1 cellular context compared by ENCODE assay signal in the genomic region with DNA sequence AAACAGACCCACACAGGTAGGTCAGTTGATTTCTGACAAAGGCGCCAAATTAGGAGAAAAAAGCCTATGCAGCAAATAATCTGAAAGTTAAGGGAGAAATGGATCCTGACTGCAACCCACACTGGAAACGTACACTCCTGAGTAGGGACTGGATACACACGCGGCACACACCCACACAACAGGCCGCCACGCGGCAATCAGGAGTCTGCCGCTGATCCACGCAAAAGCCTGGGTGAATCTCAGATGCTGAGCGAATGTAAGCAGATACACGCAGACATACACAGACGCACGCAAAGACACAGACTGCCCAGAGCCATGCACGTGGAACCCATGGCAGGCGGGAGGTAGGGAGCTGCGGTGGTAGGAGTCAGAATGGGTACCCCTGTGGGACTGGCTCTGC.
TF ChIP-seq lines count a peak whose summit lies in the region.

No MANE protein-coding gene starts in this region.

TF ChIP-seq in K562, 482 proteins besides CTCF, POLR2A, EP300 and RAD21:
- TF ChIP-seq POLR2G (IDR thresholded peaks at IDR 0.05; ENCODE audit: low read depth, low read length) (0 out of 2 replicates have a peak, but pooled peaks have one; percentile 26), MEF2D (tag; conservative IDR thresholded peaks at IDR 0.05; ENCODE audit: low read depth) (no peak), CBX5 (IDR thresholded peaks at IDR 0.05; ENCODE audit: borderline replicate concordance, low read depth) (no peak), ELF2 (CRISPR knock-in tag; IDR thresholded peaks at IDR 0.05) (no peak), ZNF316 (IDR thresholded peaks at IDR 0.05) (peak; percentile 35; the same call in 1 of the 2 replicates), RB1 (IDR thresholded peaks at IDR 0.05; ENCODE audit: low read depth) (no peak), C11orf30 (IDR thresholded peaks at IDR 0.05; ENCODE audit: low read depth) (peak; percentile 25; the same call in 1 of the 2 replicates), ELF4 (CRISPR knock-in tag; IDR thresholded peaks at IDR 0.05) (no peak)
- TF ChIP-seq, protein P1, sequence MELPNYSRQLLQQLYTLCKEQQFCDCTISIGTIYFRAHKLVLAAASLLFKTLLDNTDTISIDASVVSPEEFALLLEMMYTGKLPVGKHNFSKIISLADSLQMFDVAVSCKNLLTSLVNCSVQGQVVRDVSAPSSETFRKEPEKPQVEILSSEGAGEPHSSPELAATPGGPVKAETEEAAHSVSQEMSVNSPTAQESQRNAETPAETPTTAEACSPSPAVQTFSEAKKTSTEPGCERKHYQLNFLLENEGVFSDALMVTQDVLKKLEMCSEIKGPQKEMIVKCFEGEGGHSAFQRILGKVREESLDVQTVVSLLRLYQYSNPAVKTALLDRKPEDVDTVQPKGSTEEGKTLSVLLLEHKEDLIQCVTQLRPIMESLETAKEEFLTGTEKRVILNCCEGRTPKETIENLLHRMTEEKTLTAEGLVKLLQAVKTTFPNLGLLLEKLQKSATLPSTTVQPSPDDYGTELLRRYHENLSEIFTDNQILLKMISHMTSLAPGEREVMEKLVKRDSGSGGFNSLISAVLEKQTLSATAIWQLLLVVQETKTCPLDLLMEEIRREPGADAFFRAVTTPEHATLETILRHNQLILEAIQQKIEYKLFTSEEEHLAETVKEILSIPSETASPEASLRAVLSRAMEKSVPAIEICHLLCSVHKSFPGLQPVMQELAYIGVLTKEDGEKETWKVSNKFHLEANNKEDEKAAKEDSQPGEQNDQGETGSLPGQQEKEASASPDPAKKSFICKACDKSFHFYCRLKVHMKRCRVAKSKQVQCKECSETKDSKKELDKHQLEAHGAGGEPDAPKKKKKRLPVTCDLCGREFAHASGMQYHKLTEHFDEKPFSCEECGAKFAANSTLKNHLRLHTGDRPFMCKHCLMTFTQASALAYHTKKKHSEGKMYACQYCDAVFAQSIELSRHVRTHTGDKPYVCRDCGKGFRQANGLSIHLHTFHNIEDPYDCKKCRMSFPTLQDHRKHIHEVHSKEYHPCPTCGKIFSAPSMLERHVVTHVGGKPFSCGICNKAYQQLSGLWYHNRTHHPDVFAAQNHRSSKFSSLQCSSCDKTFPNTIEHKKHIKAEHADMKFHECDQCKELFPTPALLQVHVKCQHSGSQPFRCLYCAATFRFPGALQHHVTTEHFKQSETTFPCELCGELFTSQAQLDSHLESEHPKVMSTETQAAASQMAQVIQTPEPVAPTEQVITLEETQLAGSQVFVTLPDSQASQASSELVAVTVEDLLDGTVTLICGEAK (IDR thresholded peaks at IDR 0.05) = no peak
- TF ChIP-seq, protein P1 (CRISPR knock-in tag; IDR thresholded peaks at IDR 0.05) = no peak
